ENCODE assay signal across 8 cellular contexts in the genomic region with DNA sequence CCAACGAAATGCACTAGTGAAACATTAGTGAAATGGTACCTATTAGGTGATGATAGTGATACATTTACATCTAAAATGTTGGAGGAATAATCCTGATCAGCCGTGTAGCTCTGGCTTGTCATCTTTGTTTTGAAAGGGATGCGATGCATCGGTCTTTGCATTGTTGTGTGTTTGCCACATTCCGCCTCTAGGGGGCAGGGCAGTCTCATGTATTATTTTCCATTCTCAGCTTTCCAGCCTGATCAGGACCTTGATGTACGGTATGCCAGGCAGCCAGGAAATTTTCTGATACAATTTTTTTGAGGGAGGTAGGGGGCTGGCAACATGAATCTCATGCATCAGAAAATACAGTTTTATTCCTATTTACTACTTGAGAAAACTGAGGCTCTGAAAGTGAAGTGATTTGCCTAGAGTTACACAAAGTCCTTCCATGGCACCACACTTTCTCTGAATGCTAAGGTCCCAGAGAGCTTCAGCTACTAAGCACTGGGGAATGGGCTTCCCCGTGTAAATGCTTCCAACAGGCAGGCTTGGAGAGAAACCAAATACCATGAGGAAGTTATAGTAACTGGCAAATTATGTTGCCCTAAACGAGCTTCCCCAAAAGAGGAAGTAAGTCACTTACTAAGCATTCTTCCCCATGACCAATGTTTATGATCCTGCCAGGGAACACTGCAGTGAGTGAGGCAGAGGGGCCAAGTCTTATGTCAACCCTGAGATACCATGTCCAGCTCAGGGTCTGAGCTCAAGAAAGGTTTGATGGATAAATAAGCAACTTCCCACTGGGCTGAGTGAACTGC. TPM values are rescaled to one million over a fixed set of nuclear protein-coding genes. Genes with fewer than 3 reads are reported as not detected.
DNase-seq lines count a peak whose midpoint lies in the region; ATAC-seq and TF ChIP-seq lines count a peak whose summit lies in the region.

No MANE protein-coding gene starts in this region.

- no peaks in the 10 kb centered on the region for H3K36me3 ChIP-seq in A673 (ENCODE audit: insufficient read depth, low read length, poor library complexity, severe bottlenecking)

- H3K27me3 ChIP-seq in A673 (replicated peaks; ENCODE audit: insufficient read depth, low read depth, low read length, poor library complexity), result peaks cover 2% of the 10 kb centered on the region

- TF ChIP-seq CTCF in A673 (conservative IDR thresholded peaks at IDR 0.05; ENCODE audit: low read depth, low read length), result peak; percentile 87
- peak; percentile 60; the same call in 1 of the 2 replicates for TF ChIP-seq CTCF in GM12874 (IDR thresholded peaks at IDR 0.05; ENCODE audit: insufficient read depth, low read depth, low read length)
- TF ChIP-seq CTCF in NB4 (IDR thresholded peaks at IDR 0.05; ENCODE audit: low read depth, low read length), result peak; percentile 56

- no TSS peak for BruUV-seq in A673 (replicated peaks; lab: Mats Ljungman, UMichigan)

- H3K4me1 ChIP-seq in A673 (ENCODE audit: insufficient read depth, low read length, poor library complexity, severe bottlenecking), result peaks cover 15% of the 10 kb centered on the region

- TF ChIP-seq POLR2A in NB4 (IDR thresholded peaks at IDR 0.05; ENCODE audit: extremely low read depth, insufficient read length), result no peak

- POLR2A ChIA-PET in A673 (lab: Charles Lee; ENCODE audit: low non-redundant PET), result no interaction called here

- CTCF ChIA-PET in A673 (lab: Charles Lee), result interaction anchor here (0.6 to 1.4 kb wide), 7 partner anchors 15 to 169 kb away, joined by 3 to 6 read pairs (median 4); no protein-coding TSS in a partner anchor

- no peak overlapping the region for H3K27ac ChIP-seq in A673 (ENCODE audit: low read depth, low read length, poor library complexity, severe bottlenecking)

- no peak for ATAC-seq in HG03196 (IDR thresholded peaks at IDR 0.05; ENCODE audit: unreplicated experiment)

- in situ Hi-C loops in T47D (cut with HindIII; ENCODE audit: low pct_unique_long_range_greater_than_20kb, low sequenced_read_pairs), result no loop called here

- H3K9me3 ChIP-seq in A673 (ENCODE audit: low read depth, low read length, poor library complexity, severe bottlenecking), result no peaks in the 10 kb centered on the region

- DNase-seq in A673 (ENCODE audit: low spot score) (peak; percentile 70), NB4 (ENCODE audit: low read depth) (peak; percentile 83), UCSD-AML1 (lab: John Stamatoyannopoulos, UW; ENCODE audit: unreplicated experiment) (peak; percentile 60), T47D (ENCODE audit: low read depth in 1 of 2, low spot score in 1 of 2) (peak; percentile 56 to 66), inferior parietal cortex (ENCODE audit: extremely low spot score) (peak; percentile 76)
- peak in 3 of 4 experiments; percentile 29 to 58 (median 31) for DNase-seq in stimulated activated CD4-positive, alpha-beta T cell treated with anti-CD3 and anti-CD28 coated beads, Interleukin-1b, Interleukin-23, amount 100 ng/mL, for 24 hours (ENCODE audit: low read depth in 4 of 4, low spot score in 1 of 4)

- intact Hi-C loops in A673 (cut with micrococcal nuclease; ENCODE audit: unreplicated experiment), result loop anchor here (10.0 kb wide), 1 partner anchor 1742 kb away; no protein-coding TSS in a partner anchor

- H3K4me3 ChIP-seq in A673 (ENCODE audit: low read depth, low read length, poor library complexity, severe bottlenecking), result no peak overlapping the region
- H3K4me3 ChIP-seq in NB4 (ENCODE audit: low read depth, low read length), result peak overlapping the region; percentile 21

RNA-seq across cellular contexts. Expression of a gene that starts 31.8 kb away (rescaled TPM):
- total RNA-seq in A673 (2021), result 8.1 and 8.9 TPM in 2 replicates

Comparison
In these comparisons a context has a peak if more than half of its experiments do, and no peak if none do; other contexts are left out.
1. DNase-seq: peak in every context shown above with its lines; median percentile 83 in NB4; 76 in inferior parietal cortex; 70 in A673; 61 in T47D; 60 in UCSD-AML1; 31 in stimulated activated CD4-positive, alpha-beta T cell treated with anti-CD3 and anti-CD28 coated beads, Interleukin-1b, Interleukin-23, amount 100 ng/mL, for 24 hours.